ENCODE assay signal across 20 cellular contexts in the genomic region with DNA sequence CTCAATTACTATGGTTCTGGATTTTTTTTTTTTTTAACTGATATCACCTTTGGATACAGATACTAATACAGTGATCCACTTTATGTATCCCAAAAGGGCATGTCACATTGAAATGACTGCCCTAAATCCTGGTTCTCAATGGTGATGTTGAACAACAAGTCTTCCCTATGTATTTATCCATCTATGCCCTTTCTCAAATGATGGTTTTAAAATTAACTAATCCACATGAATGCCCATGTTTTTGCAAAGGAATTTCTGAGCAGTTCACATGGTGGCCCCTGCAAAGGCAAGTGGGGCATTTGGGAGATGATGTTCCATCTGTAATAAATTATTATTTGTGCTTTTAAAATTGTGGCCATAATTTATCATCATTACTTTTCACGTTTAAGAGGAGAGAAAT. TPM values are rescaled to one million over a fixed set of nuclear protein-coding genes. Genes with fewer than 3 reads are reported as not detected.
"Had no signal": no experiment of that assay in that cellular context is flagged by ENCODE, and none has a peak within 500 bp of the region (broad histone marks: within the 10 kb centered on the region; RNA-seq: fewer than 3 reads in every experiment).

No MANE protein-coding gene starts in this region.

- H3K4me2 ChIP-seq: SK-N-SH had no signal

- FAIRE-seq: keratinocyte, urothelium cell line had no signal

- H3K9me3 Mint-ChIP-seq: activated naive CD8-positive, alpha-beta T cell treated with anti-CD3 and anti-CD28 coated beads, Interleukin-2, amount 10 ng/mL, durations not matched to agents 7 days and 5 days; activated T-helper 17 cell treated with anti-CD3 and anti-CD28 coated beads, Interleukin-2, amount 50 U/mL, for 72 hours; T-helper 2 cell treated with Interferon-gamma antibody and Interleukin-4, amounts not matched to agents 5 μg/mL and 100 μg/mL, for 36 hours; WTC11 had no signal

- H3K4me3 Mint-ChIP-seq: activated CD4-positive, alpha-beta T cell treated with anti-CD3 and anti-CD28 coated beads for 36 hours; activated naive CD8-positive, alpha-beta T cell treated with anti-CD3 and anti-CD28 coated beads, Interleukin-2, amount 10 ng/mL, durations not matched to agents 7 days and 5 days; activated T-helper 17 cell treated with anti-CD3 and anti-CD28 coated beads, Interleukin-2, amount 50 U/mL, for 72 hours; T-helper 2 cell treated with Interferon-gamma antibody and Interleukin-4, amounts not matched to agents 5 μg/mL and 100 μg/mL, for 36 hours had no signal

- H3K4me3 ChIP-seq: body of pancreas, tibial artery had no signal

- H3K27ac ChIP-seq: body of pancreas, esophagus muscularis mucosa, gastroesophageal sphincter, left lung, neutrophil, tibial artery had no signal

- H3K27me3 ChIP-seq: tibial artery had no signal

- ATAC-seq: activated CD4-positive, alpha-beta T cell treated with anti-CD3 and anti-CD28 coated beads for 36 hours; activated T-helper 17 cell treated with anti-CD3 and anti-CD28 coated beads, Interleukin-2, amount 50 U/mL, for 72 hours; body of pancreas; gastroesophageal sphincter; left lung; WTC11 had no signal

- H3K9ac ChIP-seq: SK-N-SH had no signal

- H3K9me3 ChIP-seq: body of pancreas, esophagus muscularis mucosa, gastroesophageal sphincter, left lung, neutrophil, SK-N-SH, tibial artery had no signal

- DNase-seq: activated naive CD4-positive, alpha-beta T cell; central memory CD4-positive, alpha-beta T cell; effector CD8-positive, alpha-beta T cell; left lung; mammary epithelial cell; stimulated activated naive CD4-positive, alpha-beta T cell treated with Interleukin-2 at 50 U/mL for 16 hours had no signal

- H3K36me3 ChIP-seq: esophagus muscularis mucosa, gastroesophageal sphincter, left lung, neutrophil, tibial artery had no signal

- H3K36me3 Mint-ChIP-seq: activated naive CD8-positive, alpha-beta T cell treated with anti-CD3 and anti-CD28 coated beads, Interleukin-2, amount 10 ng/mL, durations not matched to agents 7 days and 5 days; WTC11 had no signal

- H3K27ac Mint-ChIP-seq: activated CD4-positive, alpha-beta T cell treated with anti-CD3 and anti-CD28 coated beads for 36 hours; activated naive CD8-positive, alpha-beta T cell treated with anti-CD3 and anti-CD28 coated beads, Interleukin-2, amount 10 ng/mL, durations not matched to agents 7 days and 5 days; activated T-helper 17 cell treated with anti-CD3 and anti-CD28 coated beads, Interleukin-2, amount 50 U/mL, for 72 hours; T-helper 2 cell treated with Interferon-gamma antibody and Interleukin-4, amounts not matched to agents 5 μg/mL and 100 μg/mL, for 36 hours; WTC11 had no signal

RNA-seq across cellular contexts. Expression of a gene that starts 2.7 kb away (rescaled TPM):
- total RNA-seq: activated CD4-positive, alpha-beta T cell treated with anti-CD3 and anti-CD28 coated beads for 36 hours; activated naive CD8-positive, alpha-beta T cell treated with anti-CD3 and anti-CD28 coated beads, Interleukin-2, amount 10 ng/mL, durations not matched to agents 7 days and 5 days; endothelial cell of umbilical vein; mammary epithelial cell had no signal
- polyA plus RNA-seq: endothelial cell of umbilical vein, keratinocyte, mammary epithelial cell had no signal
